ENCODE assay signal across 31 cellular contexts in the genomic region with DNA sequence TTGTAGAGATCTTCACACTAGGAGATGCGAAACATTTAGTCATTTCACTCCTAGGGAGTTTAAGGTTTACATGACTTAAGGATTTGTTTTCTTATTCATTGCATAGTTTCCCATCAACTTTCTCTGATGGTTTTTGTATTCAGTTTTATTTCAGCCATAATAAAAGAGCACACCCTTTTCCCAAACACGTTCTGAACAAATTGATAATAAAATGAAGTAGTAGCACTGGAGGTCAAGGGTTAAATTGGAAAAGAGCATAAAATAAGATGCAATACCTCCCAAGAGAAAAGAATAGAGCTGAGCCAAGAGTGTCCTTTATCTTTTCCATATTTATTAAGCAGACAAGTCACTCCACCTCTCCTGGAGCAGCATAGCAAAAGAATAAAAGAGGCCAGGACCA.
DNase-seq lines count a peak whose midpoint lies in the region; ATAC-seq, FAIRE-seq and TF ChIP-seq lines count a peak whose summit lies in the region.
"Had no signal": no experiment of that assay in that cellular context is flagged by ENCODE, and none has a peak within 500 bp of the region (broad histone marks: within the 10 kb centered on the region; RNA-seq: fewer than 3 reads in every experiment).

No MANE protein-coding gene starts in this region.

- DNase-seq in left colon = no peak
- DNase-seq in mucosa of descending colon = no peak
- no peak for DNase-seq in amniotic stem cell (lab: John Stamatoyannopoulos, UW)
- no peak for DNase-seq in HK-2 (ENCODE audit: unreplicated experiment)
- DNase-seq in GM19238 (ENCODE audit: insufficient read length, low spot score) = no peak
- DNase-seq: 8988T; ACHN; AML-193; BE2C; C1 segment of cervical spinal cord; Caco-2; Calu3; CD4-positive, alpha-beta memory T cell; CD4-positive, alpha-beta T cell; CD4-positive, CD25-positive, alpha-beta regulatory T cell; CD8-positive, alpha-beta memory T cell; CD8-positive, alpha-beta T cell; COR-L47; DMS 273 treated with DMSO at 0.1 percent for 48 hours; DMS153; DMS53; DMS79; DMS79 treated with DMSO at 0.1 percent for 48 hours; DND-41; EL had no signal

- intact Hi-C loops in left colon (cut with DNase I, micrococcal nuclease) = no loop called here
- intact Hi-C loops in mucosa of descending colon (cut with DNase I, micrococcal nuclease) = no loop called here

- FAIRE-seq in colon (lab: Jason Lieb, UNC) = peak; percentile 36
- FAIRE-seq: A204.1, A549, D721Med had no signal

- H3K36me3 ChIP-seq in mucosa of descending colon (ENCODE audit: low read depth) = no peaks in the 10 kb centered on the region
- H3K36me3 ChIP-seq: BE2C; BLaER1; BLaER1 treated with 17β-estradiol and CSF1 and Interleukin-3, amounts not matched to agents 10 nM and 100 nM had no signal

- peak; percentile 75 for ATAC-seq in left colon
- peak; percentile 70 for ATAC-seq in mucosa of descending colon
- ATAC-seq: A549; CD8-positive, alpha-beta T cell had no signal

- no peaks in the 10 kb centered on the region for H3K9me3 ChIP-seq in mucosa of descending colon
- H3K9me3 ChIP-seq: A549, BE2C, BLaER1, Caco-2 had no signal

- peaks cover 3% of the 10 kb centered on the region for H3K4me1 ChIP-seq in mucosa of descending colon (ENCODE audit: low read depth)
- H3K4me1 ChIP-seq: A549, BE2C, Caco-2 had no signal

- H3K4me3 ChIP-seq in mucosa of descending colon = no peak overlapping the region
- H3K4me3 ChIP-seq: A549; BLaER1; BLaER1 treated with 17β-estradiol and CSF1 and Interleukin-3, amounts not matched to agents 10 nM and 100 nM had no signal

- TF ChIP-seq CTCF in mucosa of descending colon (IDR thresholded peaks at IDR 0.05) = no peak
